ENCODE assay signal across 1 cellular context in the genomic region with DNA sequence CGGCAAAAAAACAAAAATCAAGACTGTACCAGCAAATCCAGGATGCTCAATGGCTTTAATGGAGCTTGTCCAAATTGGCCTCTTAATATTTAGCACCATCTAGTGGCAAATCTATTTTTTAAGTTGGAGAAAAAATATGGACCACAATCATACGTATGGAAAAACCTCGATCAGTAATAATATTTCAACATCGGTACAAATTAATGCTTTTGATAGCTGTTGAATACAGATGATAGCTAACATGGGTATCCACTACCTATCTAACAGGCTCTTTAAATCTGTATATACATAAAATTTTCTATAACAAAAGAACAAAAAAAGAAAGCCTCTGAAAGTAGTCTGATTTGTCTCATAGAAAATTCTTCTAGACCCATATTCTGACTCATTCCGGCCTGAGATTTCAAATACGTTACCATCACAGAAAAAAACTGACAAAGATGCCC.
TF ChIP-seq lines count a peak whose summit lies in the region.

No MANE protein-coding gene starts in this region.

TF ChIP-seq in GM23338, 12 proteins besides CTCF, POLR2A, EP300 and RAD21 (continued from another document):
- TF ChIP-seq ETS1 (IDR thresholded peaks at IDR 0.05), result no peak
